Comparison of ENCODE assay signal across 9 cellular contexts in the genomic region with DNA sequence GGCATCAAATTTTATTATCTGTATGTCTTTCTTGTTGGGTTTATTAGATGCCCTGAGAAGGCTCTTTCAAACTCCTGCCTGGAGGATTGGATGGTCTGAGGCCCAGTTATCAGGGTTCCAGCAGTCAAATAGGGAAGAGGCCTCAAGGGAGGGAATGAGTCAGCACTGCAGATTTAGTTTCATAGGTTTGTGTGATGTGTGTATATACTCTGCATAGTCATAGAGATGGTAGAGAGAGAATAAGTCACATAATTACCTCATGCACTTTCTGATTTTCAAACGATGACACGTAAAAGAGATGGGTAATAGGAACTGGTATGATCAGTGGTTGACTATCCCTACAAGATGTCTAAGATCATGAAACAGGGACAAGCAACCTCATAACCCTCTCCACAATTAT.
DNase-seq lines count a peak whose midpoint lies in the region; ATAC-seq and TF ChIP-seq lines count a peak whose summit lies in the region.
"Had no signal": no experiment of that assay in that cellular context is flagged by ENCODE, and none has a peak within 500 bp of the region (broad histone marks: within the 10 kb centered on the region; RNA-seq: fewer than 3 reads in every experiment).

No MANE protein-coding gene starts in this region.

- no peak overlapping the region for H3K4me2 ChIP-seq in neural progenitor cell

- no peaks in the 10 kb centered on the region for H3K9me3 Mint-ChIP-seq in neural progenitor cell
- H3K9me3 Mint-ChIP-seq: IgD-negative memory B cell had no signal

- H3K27ac Mint-ChIP-seq in neural progenitor cell = no peak overlapping the region
- H3K27ac Mint-ChIP-seq: IgD-negative memory B cell had no signal

- H3K9me3 ChIP-seq in neural progenitor cell (ENCODE audit: low read depth) = no peaks in the 10 kb centered on the region

- DNase-seq in HL-60 (ENCODE audit: low read depth in 1 of 2, low spot score in 1 of 2) = peak; percentile 6
- peak; percentile 17 for DNase-seq in hepatic stellate cell (ENCODE audit: low spot score)
- DNase-seq in neural progenitor cell (ENCODE audit: low spot score) = no peak
- no peak for DNase-seq in inferior parietal cortex (ENCODE audit: extremely low spot score)
- DNase-seq in NCI-H526 treated with DMSO at 0.1 percent for 48 hours (lab: John Stamatoyannopoulos, UW) = no peak
- DNase-seq: kidney had no signal

- no peaks in the 10 kb centered on the region for H3K4me1 ChIP-seq in neural progenitor cell

- H4K20me1 ChIP-seq in neural progenitor cell (ENCODE audit: low read depth) = no peaks in the 10 kb centered on the region

- H3K4me3 Mint-ChIP-seq in neural progenitor cell = no peak overlapping the region
- H3K4me3 Mint-ChIP-seq: IgD-negative memory B cell had no signal

- H3K4me3 ChIP-seq in HL-60 (replicated peaks; ENCODE audit: insufficient read depth, low read length) (no peak overlapping the region), neural progenitor cell (no peak overlapping the region)

- no peak overlapping the region for H2AFZ ChIP-seq in neural progenitor cell (replicated peaks)

- peak; percentile 100 for ATAC-seq in GM18870 (IDR thresholded peaks at IDR 0.05; ENCODE audit: unreplicated experiment)
- peak; percentile 95 for ATAC-seq in GM21737 (IDR thresholded peaks at IDR 0.05; ENCODE audit: unreplicated experiment)

- no peaks in the 10 kb centered on the region for H3K27me3 ChIP-seq in HL-60 (ENCODE audit: insufficient read depth, poor library complexity, severe bottlenecking)
- H3K27me3 ChIP-seq in neural progenitor cell = no peaks in the 10 kb centered on the region

- H3K79me2 ChIP-seq in neural progenitor cell (ENCODE audit: low read depth) = no peaks in the 10 kb centered on the region

- no peaks in the 10 kb centered on the region for H3K4me1 Mint-ChIP-seq in neural progenitor cell

- no peaks in the 10 kb centered on the region for H3K36me3 ChIP-seq in neural progenitor cell

- H3K36me3 Mint-ChIP-seq in neural progenitor cell = no peaks in the 10 kb centered on the region

- no peak overlapping the region for H3K9ac ChIP-seq in neural progenitor cell

- no peak overlapping the region for H3K27ac ChIP-seq in HL-60 (replicated peaks)
- H3K27ac ChIP-seq in neural progenitor cell = no peak overlapping the region

- no peaks in the 10 kb centered on the region for H3K27me3 Mint-ChIP-seq in neural progenitor cell (ENCODE audit: insufficient read depth, low read depth)

- no peak for TF ChIP-seq CTCF in HL-60 (IDR thresholded peaks at IDR 0.05; ENCODE audit: insufficient read depth, low read length)
- TF ChIP-seq CTCF in neural progenitor cell (IDR thresholded peaks at IDR 0.05) = no peak

- H3F3A ChIP-seq in neural progenitor cell (ENCODE audit: low read depth) = no peaks in the 10 kb centered on the region

Comparison
In these comparisons a context has a peak if more than half of its experiments do, and no peak if none do; other contexts are left out.
1. DNase-seq: peak in HL-60 (2 of 2) and hepatic stellate cell (single experiment); none in neural progenitor cell (single experiment), inferior parietal cortex (single experiment) and NCI-H526 treated with DMSO at 0.1 percent for 48 hours (single experiment).